8 cellular contexts compared by ENCODE assay signal in the genomic region with DNA sequence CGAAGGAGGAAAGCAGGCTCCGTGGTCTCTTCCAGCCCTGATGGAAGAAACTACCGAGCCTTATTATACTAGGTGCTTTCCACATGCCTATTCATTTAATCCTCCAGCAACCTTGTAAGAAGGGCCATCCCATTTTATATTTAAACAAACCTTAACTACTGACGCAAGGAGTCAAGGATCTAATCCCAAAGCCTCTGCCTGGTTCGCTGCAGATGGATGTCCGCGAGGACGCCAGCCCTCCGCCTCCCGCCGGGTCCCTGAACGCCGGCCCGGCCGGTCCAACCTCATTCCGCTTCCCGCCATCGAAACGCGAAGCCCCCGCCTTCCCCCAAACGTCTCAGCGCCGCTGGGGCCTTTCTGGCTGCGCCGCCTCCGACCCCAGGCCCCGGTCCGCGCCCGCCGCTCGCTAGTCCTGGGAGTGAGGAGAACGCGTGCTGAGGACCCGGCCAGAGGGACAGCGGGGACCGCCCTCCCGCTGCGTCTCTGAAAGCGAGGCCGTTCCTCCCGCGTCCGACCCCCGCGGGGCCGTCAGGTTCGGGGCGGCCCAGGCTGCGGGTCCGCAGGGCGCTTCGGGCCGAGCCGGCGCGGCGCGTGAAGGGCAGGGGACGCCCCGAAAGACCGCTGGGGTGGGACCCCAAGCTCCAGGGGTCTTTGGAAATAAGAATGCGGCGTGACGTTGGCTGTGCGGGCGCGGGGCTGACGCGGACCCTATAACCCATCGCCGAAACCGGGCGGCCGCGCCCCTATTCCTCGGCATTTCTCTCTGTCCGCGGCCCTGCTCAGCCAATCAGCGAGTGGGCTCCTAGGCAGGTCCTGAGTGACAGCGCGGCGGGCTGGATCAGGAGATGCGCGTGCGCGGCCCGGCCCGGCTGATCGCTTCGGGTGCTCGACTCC. TPM values are rescaled to one million over a fixed set of nuclear protein-coding genes. Genes with fewer than 3 reads are reported as not detected.
DNase-seq lines count a peak whose midpoint lies in the region; ATAC-seq and TF ChIP-seq lines count a peak whose summit lies in the region.

No MANE protein-coding gene starts in this region.

- H3K27ac ChIP-seq in ACC112 (ENCODE audit: low read depth, low read length) = peak overlapping the region; percentile 56; the same call in 1 of the 2 replicates
- no peak overlapping the region for H3K27ac ChIP-seq in smooth muscle cell (ENCODE audit: low read depth)

- peak overlapping the region; percentile 88 for H3K4me3 ChIP-seq in ACC112 (ENCODE audit: low read depth, low read length)
- H3K4me3 ChIP-seq in cardiac fibroblast (replicated peaks in 1 of 2; ENCODE audit: low read depth in 2 of 2, low read length in 2 of 2) = peak overlapping the region; percentile 69 to 76
- H3K4me3 ChIP-seq in smooth muscle cell = peak overlapping the region; percentile 87

- H2AFZ ChIP-seq in ACC112 (ENCODE audit: low read length, unreplicated experiment) (peak overlapping the region; percentile 85), smooth muscle cell (ENCODE audit: low read depth) (peak overlapping the region; percentile 98)

- no peaks in the 10 kb centered on the region for H3K27me3 Mint-ChIP-seq in activated B cell treated with CpG ODN at 0.5 μM for 24 hours

- peak; percentile 74 for ATAC-seq in GM18870 (IDR thresholded peaks at IDR 0.05; ENCODE audit: unreplicated experiment)
- peak; percentile 82 for ATAC-seq in HG03139 (IDR thresholded peaks at IDR 0.05; ENCODE audit: unreplicated experiment)
- ATAC-seq in activated B cell treated with CpG ODN at 0.5 μM for 24 hours (ENCODE audit: low read depth) = peak; percentile 95

- no peaks in the 10 kb centered on the region for H3K79me2 ChIP-seq in ACC112 (ENCODE audit: control insufficient read depth, insufficient read depth, low read length, unreplicated experiment)
- H3K79me2 ChIP-seq in smooth muscle cell (ENCODE audit: low read depth) = no peaks in the 10 kb centered on the region

- POLR2A ChIA-PET in activated B cell treated with CpG ODN at 0.5 μM for 24 hours (lab: Charles Lee) = no interaction called here

- peak overlapping the region; percentile 86 for H3K4me3 Mint-ChIP-seq in activated B cell treated with CpG ODN at 0.5 μM for 24 hours

- H4K20me1 ChIP-seq in smooth muscle cell (ENCODE audit: low read depth) = no peaks in the 10 kb centered on the region

- H3K4me1 Mint-ChIP-seq in activated B cell treated with CpG ODN at 0.5 μM for 24 hours = peaks cover 42% of the 10 kb centered on the region

- TF ChIP-seq CTCF in activated B cell treated with CpG ODN at 0.5 μM for 24 hours (IDR thresholded peaks at IDR 0.05) (no peak), cardiac fibroblast (IDR thresholded peaks at IDR 0.05; ENCODE audit: low read depth, low read length) (no peak), smooth muscle cell (IDR thresholded peaks at IDR 0.05; ENCODE audit: borderline replicate concordance, insufficient read depth, poor library complexity, severe bottlenecking) (peak; percentile 5)

- intact Hi-C loops in activated B cell treated with CpG ODN at 0.5 μM for 24 hours (cut with micrococcal nuclease) = loop anchor here (1.0 to 10.0 kb wide), 7 partner anchors 27 to 1361 kb away; a partner anchor contains a TSS

- peak overlapping the region; percentile 24 for H3K9ac ChIP-seq in smooth muscle cell (ENCODE audit: low read depth)

- H3K27me3 ChIP-seq in ACC112 (ENCODE audit: insufficient read depth, low read length) (no peaks in the 10 kb centered on the region), smooth muscle cell (ENCODE audit: low read depth) (peaks cover 8% of the 10 kb centered on the region)

- CTCF ChIA-PET in activated B cell treated with CpG ODN at 0.5 μM for 24 hours (lab: Charles Lee) = no interaction called here

- H3K27ac Mint-ChIP-seq in activated B cell treated with CpG ODN at 0.5 μM for 24 hours = peak overlapping the region; percentile 53

- peak; percentile 90 for DNase-seq in NCI-H2196 treated with DMSO at 0.1 percent for 48 hours (lab: John Stamatoyannopoulos, UW; ENCODE audit: unreplicated experiment)
- DNase-seq in activated B cell treated with CpG ODN at 0.5 μM for 24 hours = peak; percentile 86
- DNase-seq in cardiac fibroblast (ENCODE audit: low read depth in 2 of 2) = peak; percentile 90 to 93
- peak; percentile 95 for DNase-seq in inferior parietal cortex (ENCODE audit: extremely low spot score)
- DNase-seq in smooth muscle cell (lab: John Stamatoyannopoulos, UW; ENCODE audit: unreplicated experiment) = peak; percentile 61

- 2% methylated on average over 92 of the region's 93 CpGs for WGBS in smooth muscle cell (ENCODE audit: low lambda C conversion rate)

- H3K36me3 ChIP-seq in ACC112 (ENCODE audit: insufficient read depth, low read length) = no peaks in the 10 kb centered on the region
- H3K36me3 ChIP-seq in smooth muscle cell (ENCODE audit: low read depth) = no peaks in the 10 kb centered on the region

- H3K36me3 Mint-ChIP-seq in activated B cell treated with CpG ODN at 0.5 μM for 24 hours (ENCODE audit: low read depth) = peaks cover 8% of the 10 kb centered on the region

- H3K9me3 Mint-ChIP-seq in activated B cell treated with CpG ODN at 0.5 μM for 24 hours = no peaks in the 10 kb centered on the region

- H3F3A ChIP-seq in smooth muscle cell (ENCODE audit: low read depth) = no peaks in the 10 kb centered on the region

- peak overlapping the region; percentile 98 for H3K4me2 ChIP-seq in smooth muscle cell

- H3K9me3 ChIP-seq in smooth muscle cell (replicated peaks; ENCODE audit: low read depth) = no peaks in the 10 kb centered on the region

- H3K4me1 ChIP-seq in ACC112 (ENCODE audit: control insufficient read depth, insufficient read depth, low read length, unreplicated experiment) (no peaks in the 10 kb centered on the region), smooth muscle cell (ENCODE audit: low read depth) (peaks cover 5% of the 10 kb centered on the region)

RNA-seq across cellular contexts. Expression of a gene that starts 0.4 kb away (rescaled TPM):
- total RNA-seq in activated B cell treated with CpG ODN at 0.5 μM for 24 hours = 9.1 and 10.4 TPM in 2 replicates
- total RNA-seq in smooth muscle cell = 1.3 and 4.6 TPM in 2 replicates
- polyA plus RNA-seq in smooth muscle cell = 4.6 and 20.0 TPM in 2 replicates

RNA-seq across cellular contexts. Expression of a gene that starts 35.1 kb away (rescaled TPM):
- total RNA-seq in activated B cell treated with CpG ODN at 0.5 μM for 24 hours = 12.6 and 17.6 TPM in 2 replicates
- 10.2 and 10.6 TPM in 2 replicates for total RNA-seq in smooth muscle cell
- polyA plus RNA-seq in smooth muscle cell = 3.2 and 5.4 TPM in 2 replicates
